ENCODE assay signal across 9 cellular contexts in the genomic region with DNA sequence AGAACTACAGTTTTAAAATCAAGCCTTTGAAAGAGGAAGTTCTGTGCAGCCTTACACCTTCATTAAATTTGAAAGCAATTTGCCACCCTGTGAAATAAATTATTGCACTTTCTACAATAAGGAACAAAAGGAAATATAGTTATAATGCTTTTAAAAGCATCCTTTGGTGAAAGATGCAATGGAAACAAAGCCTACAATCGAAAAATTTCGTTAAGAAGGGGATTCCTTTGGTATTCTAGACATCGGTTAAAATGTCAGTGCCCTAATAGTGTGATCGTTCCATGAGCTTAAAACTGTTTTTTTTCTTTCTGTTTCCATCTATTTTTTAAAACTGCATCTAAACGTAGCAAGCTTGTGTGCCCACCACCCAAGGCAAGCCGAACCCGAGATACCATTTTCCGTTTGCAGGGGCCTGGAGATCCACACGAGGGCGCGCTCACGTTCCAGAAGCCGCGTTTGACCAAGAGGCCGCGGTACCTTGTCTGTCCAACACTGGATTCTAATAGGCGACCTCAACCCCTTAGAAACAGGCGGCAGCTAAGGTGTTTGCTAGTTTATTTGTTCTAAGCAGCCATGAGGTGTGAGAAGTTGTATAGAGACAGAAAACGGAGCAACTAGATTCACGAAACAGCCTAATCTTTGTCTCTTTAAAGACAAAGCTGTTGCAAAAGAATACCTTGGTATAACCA. TPM values are rescaled to one million over a fixed set of nuclear protein-coding genes. Genes with fewer than 3 reads are reported as not detected.
DNase-seq lines count a peak whose midpoint lies in the region; ATAC-seq, FAIRE-seq and TF ChIP-seq lines count a peak whose summit lies in the region.
"Had no signal": no experiment of that assay in that cellular context is flagged by ENCODE, and none has a peak within 500 bp of the region (broad histone marks: within the 10 kb centered on the region; RNA-seq: fewer than 3 reads in every experiment).

No MANE protein-coding gene starts in this region.

- H3K4me1 Mint-ChIP-seq in T-helper 17 cell = peaks cover 3% of the 10 kb centered on the region

- no peaks in the 10 kb centered on the region for H3K36me3 ChIP-seq in kidney (ENCODE audit: control insufficient read depth in 1 of 2, insufficient read depth in 2 of 2, low read length in 2 of 2)
- H3K36me3 ChIP-seq: neutrophil had no signal

- H3K9ac ChIP-seq in kidney (ENCODE audit: low read length in 2 of 2) = peak overlapping the region; percentile 21 to 37

- peak overlapping the region; percentile 12 for H3K4me3 Mint-ChIP-seq in T-helper 17 cell
- H3K4me3 Mint-ChIP-seq: activated B cell treated with CpG ODN at 0.5 μM for 24 hours had no signal

- peaks cover 0 to 2% of the 10 kb centered on the region in 2 donors for H3K4me1 ChIP-seq in kidney (ENCODE audit: control insufficient read depth in 1 of 2, insufficient read depth in 1 of 2, low read depth in 1 of 2, low read length in 2 of 2)

- DNase-seq in GM10266 (ENCODE audit: extremely low spot score) = peak; percentile 78
- DNase-seq in Kasumi-1 (lab: John Stamatoyannopoulos, UW) = peak; percentile 81 to 97
- DNase-seq in T-helper 17 cell = no peak
- DNase-seq in kidney = peak; percentile 89
- DNase-seq in GDM1 (lab: John Stamatoyannopoulos, UW) = no peak
- DNase-seq: activated B cell treated with CpG ODN at 0.5 μM for 24 hours had no signal

- peaks cover 71% of the 10 kb centered on the region for H3K27me3 Mint-ChIP-seq in T-helper 17 cell

- no peaks in the 10 kb centered on the region for H3K9me3 ChIP-seq in T-helper 17 cell (ENCODE audit: control insufficient read depth, low read length, poor library complexity, severe bottlenecking)
- H3K9me3 ChIP-seq in kidney (ENCODE audit: control insufficient read depth in 1 of 2, low read length in 2 of 2) = no peaks in the 10 kb centered on the region
- H3K9me3 ChIP-seq: neutrophil had no signal

- peak; percentile 70 for TF ChIP-seq CTCF in GM10266 (IDR thresholded peaks at IDR 0.05; ENCODE audit: control insufficient read depth, insufficient read depth, low read depth, missing control alignments)
- peak; percentile 74 for TF ChIP-seq CTCF in kidney (IDR thresholded peaks at IDR 0.05; ENCODE audit: borderline replicate concordance, extremely low read depth, insufficient read depth)

- H3K27ac Mint-ChIP-seq in T-helper 17 cell = peak overlapping the region; percentile 83
- H3K27ac Mint-ChIP-seq: activated B cell treated with CpG ODN at 0.5 μM for 24 hours had no signal

- H3K36me3 Mint-ChIP-seq in T-helper 17 cell (ENCODE audit: low read depth) = peaks cover 5% of the 10 kb centered on the region

- no peak for ATAC-seq in T-helper 17 cell
- ATAC-seq in GM19463 (IDR thresholded peaks at IDR 0.05; ENCODE audit: unreplicated experiment) = no peak
- ATAC-seq in HG02763 (IDR thresholded peaks at IDR 0.05; ENCODE audit: unreplicated experiment) = no peak

- peak overlapping the region; percentile 92 to 94 for H3K27ac ChIP-seq in kidney (ENCODE audit: low read depth in 2 of 2, low read length in 2 of 2)
- H3K27ac ChIP-seq: neutrophil had no signal

- H3K4me3 ChIP-seq in kidney (ENCODE audit: low read length in 2 of 2) = peak overlapping the region; percentile 62 to 69

- intact Hi-C loops in kidney (cut with DNase I) = no loop called here

- no peak for FAIRE-seq in kidney (lab: Jason Lieb, UNC)

RNA-seq across cellular contexts. Expression of a gene that starts 4.0 kb away (rescaled TPM):
- not detected for total RNA-seq in T-helper 17 cell
- 15.9 TPM for total RNA-seq in kidney
- 5.8 TPM for polyA plus RNA-seq in kidney (ENCODE audit: insufficient read depth, low read depth, low replicate concordance)
- total RNA-seq: activated B cell treated with CpG ODN at 0.5 μM for 24 hours had no signal

RNA-seq across cellular contexts. Expression of a gene that starts 5.5 kb away (rescaled TPM):
- total RNA-seq in T-helper 17 cell (not detected), kidney (35.4 TPM)
- polyA plus RNA-seq in kidney (ENCODE audit: insufficient read depth, low read depth, low replicate concordance) = 28.2 TPM
- total RNA-seq: activated B cell treated with CpG ODN at 0.5 μM for 24 hours had no signal

RNA-seq across cellular contexts. Expression of a gene that starts 11.4 kb away (rescaled TPM):
- total RNA-seq in T-helper 17 cell = not detected
- 36.5 TPM for total RNA-seq in kidney
- polyA plus RNA-seq in kidney (ENCODE audit: insufficient read depth, low read depth, low replicate concordance) = 36.4 TPM
- total RNA-seq: activated B cell treated with CpG ODN at 0.5 μM for 24 hours had no signal

RNA-seq across cellular contexts. Expression of a gene that starts 11.5 kb away (rescaled TPM):
- not detected for total RNA-seq in T-helper 17 cell
- total RNA-seq in kidney = not detected
- polyA plus RNA-seq in kidney (ENCODE audit: insufficient read depth, low read depth, low replicate concordance) = not detected
- total RNA-seq: activated B cell treated with CpG ODN at 0.5 μM for 24 hours had no signal

RNA-seq across cellular contexts. Expression of a gene that starts 18.4 kb away (rescaled TPM):
- total RNA-seq in T-helper 17 cell (not detected), kidney (76.5 TPM)
- polyA plus RNA-seq in kidney (ENCODE audit: insufficient read depth, low read depth, low replicate concordance) = 122 TPM
- total RNA-seq: activated B cell treated with CpG ODN at 0.5 μM for 24 hours had no signal

Comparison
In these comparisons a context has a peak if more than half of its experiments do, and no peak if none do; other contexts are left out.
1. DNase-seq: peak in GM10266 (single experiment), Kasumi-1 (2 of 2) and kidney (single experiment); none in T-helper 17 cell (0 of 3) and GDM1 (single experiment).
2. RNA of a gene that starts 4.0 kb away (total RNA-seq): 15.9 TPM in kidney (single experiment); not detected in T-helper 17 cell; every median in the first group is over 10 times any median in the second.
3. RNA of a gene that starts 5.5 kb away (total RNA-seq): 35.4 TPM in kidney (single experiment); not detected in T-helper 17 cell; every median in the first group is over 10 times any median in the second.
4. RNA of a gene that starts 11.4 kb away (total RNA-seq): 36.5 TPM in kidney (single experiment); not detected in T-helper 17 cell; every median in the first group is over 10 times any median in the second.